ENCODE assay signal across 7 cellular contexts in the genomic region with DNA sequence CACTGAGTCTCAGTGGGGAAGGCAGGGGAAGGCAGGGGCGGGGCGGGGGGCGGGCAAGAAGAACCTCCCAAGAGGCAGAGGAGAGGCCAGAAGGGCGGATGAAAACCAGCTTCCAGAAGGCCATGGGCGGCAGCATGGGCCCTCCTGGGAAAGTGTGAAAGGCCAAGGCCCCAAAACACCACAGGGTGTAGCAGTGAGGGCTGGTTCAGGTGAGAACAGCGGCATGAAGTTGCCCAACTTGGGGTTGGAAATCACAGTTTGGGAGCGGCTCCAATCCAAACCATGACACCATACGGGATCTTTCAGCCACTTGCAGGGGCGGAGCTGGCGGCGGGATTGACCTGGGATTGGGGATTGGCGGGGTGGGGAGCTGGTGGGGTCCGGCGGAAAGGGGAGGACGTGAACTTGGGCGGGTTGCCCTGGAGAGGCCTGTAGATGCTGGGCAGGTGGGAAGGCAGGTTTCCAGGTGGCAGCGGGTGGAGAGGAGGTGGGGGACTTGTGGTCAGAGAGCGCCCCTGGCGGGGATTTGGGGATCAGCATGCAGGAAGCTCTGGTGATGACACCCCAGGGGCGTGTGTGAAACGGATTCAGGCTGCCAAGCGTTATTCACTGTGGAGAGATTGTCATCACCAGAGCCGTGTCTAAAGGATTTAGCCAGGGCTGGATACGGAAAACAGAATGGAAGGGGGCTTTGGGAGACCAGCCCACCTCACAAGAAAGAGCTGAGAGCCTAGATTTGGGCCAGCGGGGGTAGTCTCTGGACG.
A peak's percentile ranks its signal among the peaks of the same experiment; 100 is the strongest.
DNase-seq lines count a peak whose midpoint lies in the region; ATAC-seq, FAIRE-seq and TF ChIP-seq lines count a peak whose summit lies in the region.

No MANE protein-coding gene starts in this region.

- H2BK12ac ChIP-seq in neuronal stem cell (ENCODE audit: low read length): no peak overlapping the region

- peak overlapping the region; percentile 95 for H3K18ac ChIP-seq in neuronal stem cell (ENCODE audit: low read length)

- peak overlapping the region; percentile 78 for H3K4me3 Mint-ChIP-seq in activated T-helper 2 cell treated with anti-CD3 and anti-CD28 coated beads, Interferon-gamma antibody, Interleukin-2, Interleukin-4, amounts not matched to agents 10 μg/mL and 5 μg/mL and 100 μg/mL, durations not matched to agents 14 hours and 24 hours and 36 hours (ENCODE audit: low read depth)

- peak overlapping the region; percentile 79 for H2BK15ac ChIP-seq in neuronal stem cell (ENCODE audit: low read length)

- H3K4me2 ChIP-seq in neuronal stem cell (ENCODE audit: insufficient read depth, low read length, poor library complexity, severe bottlenecking): peak overlapping the region; percentile 97

- peak overlapping the region in 1 of 2 donors; percentile 74 for H3K4me3 ChIP-seq in neuronal stem cell (ENCODE audit: low read length in 2 of 2)

- peak overlapping the region; percentile 9 for H2BK120ac ChIP-seq in neuronal stem cell (ENCODE audit: low read depth, low read length)

- peak overlapping the region; percentile 41 for H3K27ac Mint-ChIP-seq in activated T-helper 2 cell treated with anti-CD3 and anti-CD28 coated beads, Interferon-gamma antibody, Interleukin-2, Interleukin-4, amounts not matched to agents 10 μg/mL and 5 μg/mL and 100 μg/mL, durations not matched to agents 14 hours and 24 hours and 36 hours

- H3K27ac ChIP-seq in neuronal stem cell (replicated peaks; ENCODE audit: low read length) (no peak overlapping the region), substantia nigra (ENCODE audit: low read depth, low read length, poor library complexity, severe bottlenecking) (peak overlapping the region; percentile 74)

- peaks cover 41% of the 10 kb centered on the region for H3K27me3 Mint-ChIP-seq in activated T-helper 2 cell treated with anti-CD3 and anti-CD28 coated beads, Interferon-gamma antibody, Interleukin-2, Interleukin-4, amounts not matched to agents 10 μg/mL and 5 μg/mL and 100 μg/mL, durations not matched to agents 14 hours and 24 hours and 36 hours (ENCODE audit: low read depth)

- H3K9ac ChIP-seq in neuronal stem cell (ENCODE audit: low read depth, low read length, poor library complexity): peak overlapping the region; percentile 38

- peaks cover 0 to 30% (median 2%) of the 10 kb centered on the region in 3 experiments for H3K27me3 ChIP-seq in neuronal stem cell (ENCODE audit: control insufficient read depth in 3 of 3, insufficient read depth in 3 of 3, low read depth in 1 of 3, low read length in 3 of 3)

- peak; percentile 91 for DNase-seq in GM20000 (ENCODE audit: low spot score)
- DNase-seq in RCC 7860 (ENCODE audit: low spot score): peak; percentile 39
- DNase-seq in activated T-helper 2 cell treated with anti-CD3 and anti-CD28 coated beads, Interferon-gamma antibody, Interleukin-2, Interleukin-4, amounts not matched to agents 10 μg/mL and 5 μg/mL and 100 μg/mL, durations not matched to agents 14 hours and 24 hours and 36 hours (ENCODE audit: low spot score): peak; percentile 67
- peak; percentile 93 for DNase-seq in fibroblast of the conjunctiva (ENCODE audit: low read depth)
- peak; percentile 85 for DNase-seq in neuronal stem cell (ENCODE audit: low spot score)
- peak in 45 of 49 donors; percentile 18 to 89 (median 55) for DNase-seq in substantia nigra (lab: John Stamatoyannopoulos, UW)

- no peaks in the 10 kb centered on the region for H3K79me1 ChIP-seq in neuronal stem cell (ENCODE audit: low read depth, low read length)

- no peak overlapping the region for H4K8ac ChIP-seq in neuronal stem cell (ENCODE audit: low read depth, low read length)

- H3K4ac ChIP-seq in neuronal stem cell (ENCODE audit: low read length): no peak overlapping the region

- intact Hi-C loops in activated T-helper 2 cell treated with anti-CD3 and anti-CD28 coated beads, Interferon-gamma antibody, Interleukin-2, Interleukin-4, amounts not matched to agents 10 μg/mL and 5 μg/mL and 100 μg/mL, durations not matched to agents 14 hours and 24 hours and 36 hours (cut with micrococcal nuclease): no loop called here

- H3K36me3 Mint-ChIP-seq in activated T-helper 2 cell treated with anti-CD3 and anti-CD28 coated beads, Interferon-gamma antibody, Interleukin-2, Interleukin-4, amounts not matched to agents 10 μg/mL and 5 μg/mL and 100 μg/mL, durations not matched to agents 14 hours and 24 hours and 36 hours (ENCODE audit: low read depth): no peaks in the 10 kb centered on the region

- H4K91ac ChIP-seq in neuronal stem cell (ENCODE audit: low read depth, low read length, poor library complexity): no peak overlapping the region

- peaks cover 5% of the 10 kb centered on the region for H3K4me1 Mint-ChIP-seq in activated T-helper 2 cell treated with anti-CD3 and anti-CD28 coated beads, Interferon-gamma antibody, Interleukin-2, Interleukin-4, amounts not matched to agents 10 μg/mL and 5 μg/mL and 100 μg/mL, durations not matched to agents 14 hours and 24 hours and 36 hours (ENCODE audit: low read depth)

- peak; percentile 55 for TF ChIP-seq CTCF in GM20000 (IDR thresholded peaks at IDR 0.05; ENCODE audit: extremely low read depth, missing control alignments)

- H2AFZ ChIP-seq in neuronal stem cell (ENCODE audit: low read length): peak overlapping the region; percentile 11

- no peak for FAIRE-seq in RCC 7860 (lab: Jason Lieb, UNC)

- H2AK5ac ChIP-seq in neuronal stem cell (ENCODE audit: low read depth, low read length): peak overlapping the region; percentile 25

- H3K23ac ChIP-seq in neuronal stem cell (ENCODE audit: low read depth, low read length, poor library complexity): peak overlapping the region; percentile 63

- H3K14ac ChIP-seq in neuronal stem cell (ENCODE audit: low read length): no peak overlapping the region

- H3K9me3 Mint-ChIP-seq in activated T-helper 2 cell treated with anti-CD3 and anti-CD28 coated beads, Interferon-gamma antibody, Interleukin-2, Interleukin-4, amounts not matched to agents 10 μg/mL and 5 μg/mL and 100 μg/mL, durations not matched to agents 14 hours and 24 hours and 36 hours: no peaks in the 10 kb centered on the region

- peaks cover 0 to 8% of the 10 kb centered on the region in 2 donors for H3K36me3 ChIP-seq in neuronal stem cell (replicated peaks in 1 of 2; ENCODE audit: control insufficient read depth in 2 of 2, insufficient read depth in 2 of 2, low read length in 2 of 2)

- peaks cover 0 to 22% of the 10 kb centered on the region in 2 donors for H3K4me1 ChIP-seq in neuronal stem cell (ENCODE audit: control insufficient read depth in 2 of 2, insufficient read depth in 1 of 2, low read depth in 1 of 2, low read length in 2 of 2)

- no CpG with 5 or more reads among the region's 26 CpGs for WGBS in neuronal stem cell (ENCODE audit: extremely low coverage in 2 of 2, insufficient read length in 2 of 2, insufficient replicate concordance in 1 of 2), 2 donors

- no peaks in the 10 kb centered on the region for H3K9me3 ChIP-seq in neuronal stem cell (replicated peaks in 1 of 2; ENCODE audit: control insufficient read depth in 2 of 2, insufficient read depth in 1 of 2, low read depth in 1 of 2, low read length in 2 of 2)

- peak overlapping the region; percentile 72 for H2BK5ac ChIP-seq in neuronal stem cell (ENCODE audit: low read length)

- ATAC-seq in GM21528 (IDR thresholded peaks at IDR 0.05; ENCODE audit: low FRiP score, unreplicated experiment): no peak

Comparison
In these comparisons a context has a peak if more than half of its experiments do, and no peak if none do; other contexts are left out.
1. DNase-seq: peak in every context shown above with its lines; median percentile 93 in fibroblast of the conjunctiva; 91 in GM20000; 85 in neuronal stem cell; 67 in activated T-helper 2 cell treated with anti-CD3 and anti-CD28 coated beads, Interferon-gamma antibody, Interleukin-2, Interleukin-4, amounts not matched to agents 10 μg/mL and 5 μg/mL and 100 μg/mL, durations not matched to agents 14 hours and 24 hours and 36 hours; 55 in substantia nigra; 39 in RCC 7860.